In the genomic region with DNA sequence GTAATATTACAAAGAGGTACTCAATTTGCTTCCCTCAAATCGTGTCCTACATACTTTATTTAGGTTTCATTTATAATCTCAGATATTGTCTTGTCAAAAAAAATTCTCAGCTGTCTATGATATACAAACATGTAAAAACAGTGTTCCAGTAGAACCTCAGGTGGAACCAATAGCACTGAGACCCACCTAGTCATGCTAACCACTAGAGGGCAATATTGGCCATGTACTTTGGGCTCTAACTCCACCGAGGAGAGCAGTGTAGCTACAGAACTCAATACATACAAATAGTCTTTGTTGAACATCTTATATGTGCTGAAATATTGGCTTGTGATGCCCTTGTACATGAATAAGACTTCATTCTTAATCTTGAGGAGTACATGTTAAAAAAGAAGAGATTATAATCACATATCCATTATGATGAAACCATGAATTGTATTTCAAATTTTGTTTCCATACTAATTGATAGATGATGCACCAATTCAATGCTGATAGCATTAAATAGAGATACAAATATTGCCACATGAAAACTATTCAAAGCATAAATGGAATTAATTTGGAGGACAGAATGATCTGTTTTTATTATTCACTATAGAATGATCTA, we compare ENCODE assay signal across 9 cellular contexts.
A peak's percentile ranks its signal among the peaks of the same experiment; 100 is the strongest.
DNase-seq lines count a peak whose midpoint lies in the region; ATAC-seq and TF ChIP-seq lines count a peak whose summit lies in the region.
"Had no signal": no experiment of that assay in that cellular context is flagged by ENCODE, and none has a peak within 500 bp of the region (broad histone marks: within the 10 kb centered on the region; RNA-seq: fewer than 3 reads in every experiment).

No MANE protein-coding gene starts in this region.

- H3K27ac Mint-ChIP-seq in MCF 10A (ENCODE audit: low read depth, unreplicated experiment), result no peak overlapping the region
- H3K27ac Mint-ChIP-seq: IgD-negative memory B cell had no signal

- no peak overlapping the region for H3K4me3 ChIP-seq in effector memory CD4-positive, alpha-beta T cell (ENCODE audit: insufficient read depth, low read depth, low read length, poor library complexity, severe bottlenecking)

- no TSS peak for BruUV-seq in MCF 10A (replicated peaks; lab: Mats Ljungman, UMichigan)

- H3K27me3 Mint-ChIP-seq in MCF 10A (ENCODE audit: insufficient read depth, unreplicated experiment), result peaks cover 8% of the 10 kb centered on the region
- H3K27me3 Mint-ChIP-seq: IgD-negative memory B cell had no signal

- CTCF ChIA-PET in MCF 10A (lab: Yijun Ruan, JAX), result interaction anchor here (0.6 to 3.3 kb wide), 34 partner anchors 9 to 1792 kb away, joined by 3 to 36 read pairs (median 4); no protein-coding TSS in a partner anchor

- no peaks in the 10 kb centered on the region for H3K27me3 ChIP-seq in effector memory CD4-positive, alpha-beta T cell (replicated peaks; ENCODE audit: control insufficient read depth, insufficient read depth, low read length, poor library complexity, severe bottlenecking)

- DNase-seq in NCI-H446 treated with DMSO at 0.1 percent for 48 hours (lab: John Stamatoyannopoulos, UW), result peak; percentile 70
- peak; percentile 72 for DNase-seq in MCF 10A (ENCODE audit: unreplicated experiment)
- DNase-seq in left lobe of liver (ENCODE audit: low spot score), result no peak
- no peak for DNase-seq in effector memory CD4-positive, alpha-beta T cell
- DNase-seq in HuH-7.5 (ENCODE audit: low spot score), result no peak

- TF ChIP-seq CTCF in C4-2B (conservative IDR thresholded peaks at IDR 0.05) (peak; percentile 93), MCF 10A (IDR thresholded peaks at IDR 0.05; ENCODE audit: unreplicated experiment) (peak; percentile 74)

- H3K4me1 Mint-ChIP-seq in MCF 10A (ENCODE audit: insufficient read depth, unreplicated experiment), result no peaks in the 10 kb centered on the region

- no peaks in the 10 kb centered on the region for H3K9me3 ChIP-seq in effector memory CD4-positive, alpha-beta T cell (ENCODE audit: control insufficient read depth, low read length)

- POLR2A ChIA-PET in MCF 10A (lab: Yijun Ruan, JAX), result interaction anchor here (0.6 kb wide), 1 partner anchor 41 kb away, joined by 4 read pairs; no protein-coding TSS in a partner anchor

- intact Hi-C loops in MCF 10A (cut with micrococcal nuclease), result loop anchor here (1.0 to 10.0 kb wide), 3 partner anchors 49 to 741 kb away; no protein-coding TSS in a partner anchor

- no peaks in the 10 kb centered on the region for H3K36me3 ChIP-seq in effector memory CD4-positive, alpha-beta T cell (ENCODE audit: control insufficient read depth, insufficient read depth, low read length)

- no peak overlapping the region for H3K27ac ChIP-seq in C4-2B
- H3K27ac ChIP-seq in effector memory CD4-positive, alpha-beta T cell (ENCODE audit: insufficient read depth, low read length, poor library complexity, severe bottlenecking), result no peak overlapping the region

- no peaks in the 10 kb centered on the region for H3K36me3 Mint-ChIP-seq in MCF 10A (ENCODE audit: insufficient read depth, unreplicated experiment)
- H3K36me3 Mint-ChIP-seq: IgD-negative memory B cell had no signal

- no peak overlapping the region for H3K4me3 Mint-ChIP-seq in MCF 10A (ENCODE audit: unreplicated experiment)
- H3K4me3 Mint-ChIP-seq: IgD-negative memory B cell had no signal

- no peaks in the 10 kb centered on the region for H3K4me1 ChIP-seq in effector memory CD4-positive, alpha-beta T cell (ENCODE audit: control insufficient read depth, insufficient read depth, low read length, poor library complexity, severe bottlenecking)

- H3K9me3 Mint-ChIP-seq in MCF 10A (ENCODE audit: unreplicated experiment), result no peaks in the 10 kb centered on the region

- ATAC-seq in GM18907 (IDR thresholded peaks at IDR 0.05; ENCODE audit: unreplicated experiment) (peak; percentile 88), HG03354 (IDR thresholded peaks at IDR 0.05; ENCODE audit: poor library complexity, severe bottlenecking, unreplicated experiment) (peak; percentile 94), left lobe of liver (peak; percentile 98)

Comparison
In these comparisons a context has a peak if more than half of its experiments do, and no peak if none do; other contexts are left out.
1. DNase-seq: peak in NCI-H446 treated with DMSO at 0.1 percent for 48 hours (single experiment) and MCF 10A (single experiment); none in left lobe of liver (single experiment), effector memory CD4-positive, alpha-beta T cell (0 of 3) and HuH-7.5 (single experiment).
2. Peak in every context shown above with its lines, with median percentiles within 50 percentile points of each other: ATAC-seq.